ENCODE assay signal across 20 cellular contexts in the genomic region with DNA sequence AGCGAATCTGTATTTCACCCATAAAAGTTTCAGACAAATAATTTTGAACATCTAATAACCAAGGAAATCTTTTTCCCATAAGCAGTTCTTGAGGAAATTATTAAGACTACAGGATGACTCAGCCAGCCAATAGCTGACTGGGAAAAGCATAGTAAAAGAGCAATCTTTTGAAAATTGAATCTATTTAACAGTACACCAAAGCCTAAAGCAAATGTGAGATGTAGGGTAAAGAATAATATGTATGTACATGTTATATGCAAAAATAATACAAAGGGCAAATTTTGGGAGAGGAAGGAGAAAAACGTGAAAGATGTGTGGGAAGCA. TPM values are rescaled to one million over a fixed set of nuclear protein-coding genes. Genes with fewer than 3 reads are reported as not detected.
DNase-seq lines count a peak whose midpoint lies in the region; ATAC-seq, FAIRE-seq and TF ChIP-seq lines count a peak whose summit lies in the region.
"Had no signal": no experiment of that assay in that cellular context is flagged by ENCODE, and none has a peak within 500 bp of the region (broad histone marks: within the 10 kb centered on the region; RNA-seq: fewer than 3 reads in every experiment).

No MANE protein-coding gene starts in this region.

- no peak for TF ChIP-seq RAD21 in A549 (conservative IDR thresholded peaks at IDR 0.05 in 1 of 2, IDR thresholded peaks at IDR 0.05 in 1 of 2)

- H3K4me3 ChIP-seq in A549 = no peak overlapping the region
- H3K4me3 ChIP-seq: GM23338, hepatocyte, tibial nerve had no signal

- DNase-seq in A549 (ENCODE audit: low read depth in 1 of 2, low spot score in 1 of 2) (no peak), ELR (ENCODE audit: low read depth) (peak; percentile 13), chondrocyte (ENCODE audit: low spot score) (no peak), SHP77 treated with DMSO at 0.1 percent for 48 hours (lab: John Stamatoyannopoulos, UW) (no peak), progenitor cell of endocrine pancreas (ENCODE audit: low spot score, unreplicated experiment) (no peak)
- no peak for DNase-seq in effector CD8-positive, alpha-beta T cell (lab: John Stamatoyannopoulos, UW)
- DNase-seq in stimulated activated naive CD4-positive, alpha-beta T cell (lab: John Stamatoyannopoulos, UW) = no peak
- DNase-seq: activated CD4-positive, alpha-beta T cell treated with anti-CD3 and anti-CD28 coated beads, Interleukin-2, amount 50 U/mL, for 4 hours; activated T-cell treated with anti-CD3 and anti-CD28 coated beads for 4 hours; endodermal cell; NCI-H2029 treated with DMSO at 0.1 percent for 48 hours; nucleus accumbens; stimulated activated naive CD4-positive, alpha-beta T cell treated with Interleukin-2 at 50 U/mL for 16 hours; T-cell had no signal

- POLR2A ChIA-PET in A549 (lab: Yijun Ruan, JAX) = no interaction called here

- no peak for ATAC-seq in A549
- peak; percentile 41; the same call in 2 of the 3 replicates for ATAC-seq in SK-N-SH treated with all-trans-retinoic acid at 6 μM for 48 hours
- ATAC-seq: GM23338, sciatic nerve, T-cell had no signal

- H3K4me2 ChIP-seq in A549 = peak overlapping the region; percentile 28; the same call in 2 of the 3 replicates
- H3K4me2 ChIP-seq: GM23338, hepatocyte had no signal

- TF ChIP-seq CTCF in A549 (IDR thresholded peaks at IDR 0.05) = no peak
- no peak for TF ChIP-seq CTCF in chondrocyte (IDR thresholded peaks at IDR 0.05)
- TF ChIP-seq CTCF in progenitor cell of endocrine pancreas (IDR thresholded peaks at IDR 0.05; ENCODE audit: unreplicated experiment) = no peak

- H3K36me3 Mint-ChIP-seq in chondrocyte (ENCODE audit: low read depth) = peaks cover 7% of the 10 kb centered on the region
- peaks cover 1% of the 10 kb centered on the region for H3K36me3 Mint-ChIP-seq in progenitor cell of endocrine pancreas (ENCODE audit: insufficient read depth)

- TF ChIP-seq EP300 in A549 (IDR thresholded peaks at IDR 0.05) = no peak

- H3K27ac Mint-ChIP-seq in chondrocyte (ENCODE audit: unreplicated experiment) (peak overlapping the region; percentile 23), progenitor cell of endocrine pancreas (no peak overlapping the region)
- H3K27ac Mint-ChIP-seq: endodermal cell, GM23338 had no signal

- H3K9me3 ChIP-seq in A549 = no peaks in the 10 kb centered on the region

- H3K27me3 Mint-ChIP-seq in chondrocyte (ENCODE audit: low read depth) (no peaks in the 10 kb centered on the region), progenitor cell of endocrine pancreas (no peaks in the 10 kb centered on the region)
- H3K27me3 Mint-ChIP-seq: T-cell had no signal

- peaks cover 18% of the 10 kb centered on the region for H3K9me3 Mint-ChIP-seq in chondrocyte (ENCODE audit: low read depth)
- H3K9me3 Mint-ChIP-seq in progenitor cell of endocrine pancreas (ENCODE audit: low read depth) = peaks cover 5% of the 10 kb centered on the region

- H3K4me1 ChIP-seq in A549 = 0 out of 3 replicates have a peak, but pooled peaks cover 4% of the 10 kb centered on the region
- H3K4me1 ChIP-seq: tibial nerve had no signal

- H3K4me1 Mint-ChIP-seq in chondrocyte (ENCODE audit: low read depth) (peaks cover 13% of the 10 kb centered on the region), progenitor cell of endocrine pancreas (ENCODE audit: low read depth) (no peaks in the 10 kb centered on the region)
- H3K4me1 Mint-ChIP-seq: endodermal cell, GM23338 had no signal

- FAIRE-seq in A549 (lab: Jason Lieb, UNC) = no peak
- FAIRE-seq: islet of Langerhans had no signal

- no peak overlapping the region for H3K4me3 Mint-ChIP-seq in chondrocyte (ENCODE audit: unreplicated experiment)
- H3K4me3 Mint-ChIP-seq in progenitor cell of endocrine pancreas (ENCODE audit: low read depth) = no peak overlapping the region
- H3K4me3 Mint-ChIP-seq: endodermal cell, GM23338 had no signal

- H3K27ac ChIP-seq in A549 = no peak overlapping the region
- H3K27ac ChIP-seq: hepatocyte, tibial nerve had no signal

- CTCF ChIA-PET in A549 (lab: Yijun Ruan, JAX) = interaction anchor here (0.6 kb wide), 1 partner anchor 864 kb away, joined by 3 read pairs; no protein-coding TSS in a partner anchor

- TF ChIP-seq POLR2A in A549 (IDR thresholded peaks at IDR 0.05; ENCODE audit: low read length) = no peak

- 55% methylated on average over 2 of the region's 2 CpGs for WGBS in A549 (ENCODE audit: missing lambda C conversion rate)

TF ChIP-seq in A549, 52 proteins besides CTCF, POLR2A, EP300 and RAD21 (continues in another document):
- TF ChIP-seq, protein P1, sequence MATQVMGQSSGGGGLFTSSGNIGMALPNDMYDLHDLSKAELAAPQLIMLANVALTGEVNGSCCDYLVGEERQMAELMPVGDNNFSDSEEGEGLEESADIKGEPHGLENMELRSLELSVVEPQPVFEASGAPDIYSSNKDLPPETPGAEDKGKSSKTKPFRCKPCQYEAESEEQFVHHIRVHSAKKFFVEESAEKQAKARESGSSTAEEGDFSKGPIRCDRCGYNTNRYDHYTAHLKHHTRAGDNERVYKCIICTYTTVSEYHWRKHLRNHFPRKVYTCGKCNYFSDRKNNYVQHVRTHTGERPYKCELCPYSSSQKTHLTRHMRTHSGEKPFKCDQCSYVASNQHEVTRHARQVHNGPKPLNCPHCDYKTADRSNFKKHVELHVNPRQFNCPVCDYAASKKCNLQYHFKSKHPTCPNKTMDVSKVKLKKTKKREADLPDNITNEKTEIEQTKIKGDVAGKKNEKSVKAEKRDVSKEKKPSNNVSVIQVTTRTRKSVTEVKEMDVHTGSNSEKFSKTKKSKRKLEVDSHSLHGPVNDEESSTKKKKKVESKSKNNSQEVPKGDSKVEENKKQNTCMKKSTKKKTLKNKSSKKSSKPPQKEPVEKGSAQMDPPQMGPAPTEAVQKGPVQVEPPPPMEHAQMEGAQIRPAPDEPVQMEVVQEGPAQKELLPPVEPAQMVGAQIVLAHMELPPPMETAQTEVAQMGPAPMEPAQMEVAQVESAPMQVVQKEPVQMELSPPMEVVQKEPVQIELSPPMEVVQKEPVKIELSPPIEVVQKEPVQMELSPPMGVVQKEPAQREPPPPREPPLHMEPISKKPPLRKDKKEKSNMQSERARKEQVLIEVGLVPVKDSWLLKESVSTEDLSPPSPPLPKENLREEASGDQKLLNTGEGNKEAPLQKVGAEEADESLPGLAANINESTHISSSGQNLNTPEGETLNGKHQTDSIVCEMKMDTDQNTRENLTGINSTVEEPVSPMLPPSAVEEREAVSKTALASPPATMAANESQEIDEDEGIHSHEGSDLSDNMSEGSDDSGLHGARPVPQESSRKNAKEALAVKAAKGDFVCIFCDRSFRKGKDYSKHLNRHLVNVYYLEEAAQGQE (IDR thresholded peaks at IDR 0.05) = no peak
- TF ChIP-seq, protein P2, sequence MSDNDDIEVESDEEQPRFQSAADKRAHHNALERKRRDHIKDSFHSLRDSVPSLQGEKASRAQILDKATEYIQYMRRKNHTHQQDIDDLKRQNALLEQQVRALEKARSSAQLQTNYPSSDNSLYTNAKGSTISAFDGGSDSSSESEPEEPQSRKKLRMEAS (IDR thresholded peaks at IDR 0.05) = no peak
- TF ChIP-seq NFE2L2 (conservative IDR thresholded peaks at IDR 0.05; ENCODE audit: low read length) (no peak), GATA3 (IDR thresholded peaks at IDR 0.05; ENCODE audit: borderline replicate concordance) (no peak)

TF ChIP-seq in SK-N-SH treated with all-trans-retinoic acid at 6 μM for 48 hours, 23 proteins besides CTCF, POLR2A, EP300 and RAD21 (continues in another document):
- TF ChIP-seq, protein P3, sequence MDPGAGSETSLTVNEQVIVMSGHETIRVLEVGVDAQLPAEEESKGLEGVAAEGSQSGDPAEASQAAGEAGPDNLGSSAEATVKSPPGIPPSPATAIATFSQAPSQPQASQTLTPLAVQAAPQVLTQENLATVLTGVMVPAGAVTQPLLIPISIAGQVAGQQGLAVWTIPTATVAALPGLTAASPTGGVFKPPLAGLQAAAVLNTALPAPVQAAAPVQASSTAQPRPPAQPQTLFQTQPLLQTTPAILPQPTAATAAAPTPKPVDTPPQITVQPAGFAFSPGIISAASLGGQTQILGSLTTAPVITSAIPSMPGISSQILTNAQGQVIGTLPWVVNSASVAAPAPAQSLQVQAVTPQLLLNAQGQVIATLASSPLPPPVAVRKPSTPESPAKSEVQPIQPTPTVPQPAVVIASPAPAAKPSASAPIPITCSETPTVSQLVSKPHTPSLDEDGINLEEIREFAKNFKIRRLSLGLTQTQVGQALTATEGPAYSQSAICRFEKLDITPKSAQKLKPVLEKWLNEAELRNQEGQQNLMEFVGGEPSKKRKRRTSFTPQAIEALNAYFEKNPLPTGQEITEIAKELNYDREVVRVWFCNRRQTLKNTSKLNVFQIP (CRISPR knock-in tag; IDR thresholded peaks at IDR 0.05; ENCODE audit: borderline replicate concordance, low read depth) = no peak
- TF ChIP-seq BACH2 (CRISPR knock-in tag; IDR thresholded peaks at IDR 0.05; ENCODE audit: borderline replicate concordance) (no peak), ZNF565 (CRISPR knock-in tag; conservative IDR thresholded peaks at IDR 0.05; ENCODE audit: low read depth) (no peak), ZFP3 (CRISPR knock-in tag; IDR thresholded peaks at IDR 0.05) (no peak), SNAI2 (CRISPR knock-in tag; IDR thresholded peaks at IDR 0.05) (no peak), GLIS3 (CRISPR knock-in tag; IDR thresholded peaks at IDR 0.05) (no peak), CSDC2 (CRISPR knock-in tag; IDR thresholded peaks at IDR 0.05) (no peak), PPARA (CRISPR knock-in tag; IDR thresholded peaks at IDR 0.05; ENCODE audit: borderline replicate concordance) (no peak)

RNA-seq across cellular contexts. Expression of a gene that starts 12.6 kb away (rescaled TPM):
- 21.2 and 22.6 TPM in 2 replicates for polyA plus RNA-seq in A549 (2011; rRNA removed)
- polyA plus RNA-seq in A549 (2012; cell fraction: cytosol; rRNA removed) = 10.7 and 11.0 TPM in 2 replicates
- polyA plus RNA-seq in A549 (2012; cell fraction: nucleus; rRNA removed) = 6.3 and 10.4 TPM in 2 replicates
- polyA plus RNA-seq in A549 (2017; fragmentation: RNase III; extraction: RNeasy Plus Mini Kit Qiagen cat#74134 plus additional on column Dnase treatment) = 10.4 to 14.2 TPM (median 13.6 TPM) in 3 replicates
- polyA minus RNA-seq in A549 (2011; rRNA and poly(A)+ RNA removed) = 24.6 and 28.7 TPM in 2 replicates
- total RNA-seq in chondrocyte = 64.2 to 73.9 TPM (median 69.8 TPM) in 3 replicates
- 38.1 and 38.7 TPM in 2 replicates for total RNA-seq in progenitor cell of endocrine pancreas

RNA-seq across cellular contexts. Expression of a gene that starts 42.7 kb away (rescaled TPM):
- 19.8 and 24.2 TPM in 2 replicates for polyA plus RNA-seq in A549 (2011; rRNA removed)
- 8.5 and 8.7 TPM in 2 replicates for polyA plus RNA-seq in A549 (2012; cell fraction: cytosol; rRNA removed)
- polyA plus RNA-seq in A549 (2012; cell fraction: nucleus; rRNA removed) = 4.6 and 5.2 TPM in 2 replicates
- polyA plus RNA-seq in A549 (2017; fragmentation: RNase III; extraction: RNeasy Plus Mini Kit Qiagen cat#74134 plus additional on column Dnase treatment) = 20.6 to 21.8 TPM (median 21.8 TPM) in 3 replicates
- polyA minus RNA-seq in A549 (2011; rRNA and poly(A)+ RNA removed) = 9.4 and 14.2 TPM in 2 replicates
- 54.9 to 64.8 TPM (median 55.1 TPM) in 3 replicates for total RNA-seq in chondrocyte
- total RNA-seq in progenitor cell of endocrine pancreas = 49.1 and 56.4 TPM in 2 replicates
